ENCODE assay signal across 1 cellular context in genomic region chr7:47480576-47481538, GRCh38.
TF ChIP-seq lines count a peak whose summit lies in the region.

No MANE protein-coding gene starts in this region.

TF ChIP-seq in GM12878, 131 proteins besides CTCF, POLR2A, EP300 and RAD21 (continued from another document):
- no peak for TF ChIP-seq CUX1 (IDR thresholded peaks at IDR 0.05; ENCODE audit: insufficient replicate concordance, low read depth, low read length)
- TF ChIP-seq PKNOX1 (IDR thresholded peaks at IDR 0.05) = peak; percentile 82
- TF ChIP-seq TAF1 (IDR thresholded peaks at IDR 0.05; ENCODE audit: borderline replicate concordance, low read depth, low read length) = peak; percentile 40; the same call in 1 of the 2 replicates
